Comparison of ENCODE assay signal across 21 cellular contexts in genomic region chr2:44844651-44845270, GRCh38.
A peak's percentile ranks its signal among the peaks of the same experiment; 100 is the strongest.
DNase-seq lines count a peak whose midpoint lies in the region; FAIRE-seq and TF ChIP-seq lines count a peak whose summit lies in the region.
"Had no signal": no experiment of that assay in that cellular context is flagged by ENCODE, and none has a peak within 500 bp of the region (broad histone marks: within the 10 kb centered on the region; RNA-seq: fewer than 3 reads in every experiment).

No MANE protein-coding gene starts in this region.

- H2AFZ ChIP-seq in mammary epithelial cell (ENCODE audit: low read depth, low read length), result no peak overlapping the region

- H3K4me1 Mint-ChIP-seq in MCF 10A (ENCODE audit: insufficient read depth, unreplicated experiment) (peaks cover 10% of the 10 kb centered on the region), osteocyte (ENCODE audit: unreplicated experiment) (no peaks in the 10 kb centered on the region), mesothelial cell of epicardium (no peaks in the 10 kb centered on the region)
- H3K4me1 Mint-ChIP-seq in activated CD4-positive, alpha-beta memory T cell treated with anti-CD3 and anti-CD28 coated beads for 36 hours (ENCODE audit: low read depth), result no peaks in the 10 kb centered on the region

- no peaks in the 10 kb centered on the region for H3K4me1 ChIP-seq in mammary epithelial cell (ENCODE audit: insufficient read depth, low read length)

- H3K27me3 Mint-ChIP-seq in MCF 10A (ENCODE audit: insufficient read depth, unreplicated experiment) (peaks cover 19% of the 10 kb centered on the region), osteocyte (ENCODE audit: unreplicated experiment) (peaks cover 58% of the 10 kb centered on the region), mesothelial cell of epicardium (ENCODE audit: low read depth) (peaks cover 59% of the 10 kb centered on the region)
- H3K27me3 Mint-ChIP-seq in activated CD4-positive, alpha-beta memory T cell treated with anti-CD3 and anti-CD28 coated beads for 36 hours, result peaks cover 16% of the 10 kb centered on the region

- H3K36me3 Mint-ChIP-seq in MCF 10A (ENCODE audit: insufficient read depth, unreplicated experiment) (no peaks in the 10 kb centered on the region), osteocyte (ENCODE audit: unreplicated experiment) (no peaks in the 10 kb centered on the region), mesothelial cell of epicardium (no peaks in the 10 kb centered on the region)
- no peaks in the 10 kb centered on the region for H3K36me3 Mint-ChIP-seq in activated CD4-positive, alpha-beta memory T cell treated with anti-CD3 and anti-CD28 coated beads for 36 hours
- H3K36me3 Mint-ChIP-seq: CD4-positive, alpha-beta memory T cell had no signal

- POLR2A ChIA-PET in MCF 10A (lab: Yijun Ruan, JAX), result no interaction called here
- POLR2A ChIA-PET in activated CD4-positive, alpha-beta memory T cell treated with anti-CD3 and anti-CD28 coated beads for 36 hours (lab: Charles Lee), result no interaction called here

- H3K27ac ChIP-seq in mammary epithelial cell (ENCODE audit: insufficient read depth, low read depth, low read length), result no peak overlapping the region

- H3K9ac ChIP-seq in mammary epithelial cell (ENCODE audit: insufficient read depth, low read length), result no peak overlapping the region

- CTCF ChIA-PET in mammary epithelial cell (lab: Charles Lee; ENCODE audit: low non-redundant PET), result no interaction called here
- CTCF ChIA-PET in MCF 10A (lab: Yijun Ruan, JAX), result interaction anchor here (0.6 to 1.1 kb wide), 2 partner anchors 33 to 323 kb away, joined by 3 read pairs; no protein-coding TSS in a partner anchor
- CTCF ChIA-PET in activated CD4-positive, alpha-beta memory T cell treated with anti-CD3 and anti-CD28 coated beads for 36 hours (lab: Charles Lee), result interaction anchor here (0.9 kb wide), 1 partner anchor 365 kb away, joined by 3 read pairs; no protein-coding TSS in a partner anchor

- no peak for FAIRE-seq in GM12891 (lab: Jason Lieb, UNC)
- FAIRE-seq: islet of Langerhans had no signal

- BruUV-seq in mammary epithelial cell (replicated peaks; lab: Mats Ljungman, UMichigan) (no TSS peak), MCF 10A (replicated peaks; lab: Mats Ljungman, UMichigan) (no TSS peak)

- H3K36me3 ChIP-seq in mammary epithelial cell (ENCODE audit: insufficient read depth, low read length), result no peaks in the 10 kb centered on the region

- in situ Hi-C loops in mammary epithelial cell (cut with MboI; ENCODE audit: low sequenced_read_pairs in 2 of 2), result no loop called here

- H3K9me3 Mint-ChIP-seq in MCF 10A (ENCODE audit: unreplicated experiment) (no peaks in the 10 kb centered on the region), osteocyte (ENCODE audit: unreplicated experiment) (no peaks in the 10 kb centered on the region), mesothelial cell of epicardium (no peaks in the 10 kb centered on the region)
- no peaks in the 10 kb centered on the region for H3K9me3 Mint-ChIP-seq in activated CD4-positive, alpha-beta memory T cell treated with anti-CD3 and anti-CD28 coated beads for 36 hours
- H3K9me3 Mint-ChIP-seq: CD4-positive, alpha-beta memory T cell; H9 had no signal

- H3K4me2 ChIP-seq in mammary epithelial cell (ENCODE audit: insufficient read depth, low read depth, low read length), result no peak overlapping the region

- no peak for TF ChIP-seq POLR2A in GM12891 (IDR thresholded peaks at IDR 0.05; ENCODE audit: low read depth, low read length)

- no peaks in the 10 kb centered on the region for H3K9me3 ChIP-seq in mammary epithelial cell (replicated peaks; ENCODE audit: insufficient read depth, low read length)

- DNase-seq in mammary epithelial cell (peak; percentile 17), MCF 10A (ENCODE audit: unreplicated experiment) (no peak), osteocyte (ENCODE audit: extremely low spot score, unreplicated experiment) (peak; percentile 42), GM12891 (ENCODE audit: insufficient read length, low spot score) (no peak), kidney tubule cell (ENCODE audit: low spot score) (no peak), mesothelial cell of epicardium (ENCODE audit: low spot score in 2 of 2, unreplicated experiment in 2 of 2) (no peak)
- DNase-seq in Jurkat, Clone E6-1 (ENCODE audit: low read depth, low spot score), result peak; percentile 19
- peak; percentile 43 for DNase-seq in activated CD4-positive, alpha-beta memory T cell treated with anti-CD3 and anti-CD28 coated beads for 36 hours
- DNase-seq: activated gamma-delta T cell treated with Interleukin-2 at 50 U/mL for 16 hours; anterior cingulate cortex; CD4-positive, alpha-beta memory T cell; effector memory CD4-positive, alpha-beta T cell; H9; KBM-7; NCI-H1417; NCI-H2227 treated with DMSO at 0.1 percent for 48 hours; NK-92 treated with Interleukin-12 subunit alpha and Interleukin-12 subunit beta, amount 100 ng/mL, for 24 hours; posterior cingulate gyrus; stimulated activated CD8-positive, alpha-beta memory T cell treated with anti-CD3 and anti-CD28 coated beads, Interleukin-4, amount 100 ng/mL, for 48 hours had no signal

- whole genome bisulfite sequencing in mammary epithelial cell (ENCODE audit: low coverage, missing lambda C conversion rate), result 76% methylated on average over 7 of the region's 7 CpGs

- H4K20me1 ChIP-seq in mammary epithelial cell (ENCODE audit: insufficient read depth, low read length), result no peaks in the 10 kb centered on the region

- dilution Hi-C loops in mammary epithelial cell (cut with HindIII; ENCODE audit: low sequenced_read_pairs), result no loop called here

- H3K4me3 ChIP-seq in mammary epithelial cell (replicated peaks in 1 of 3; ENCODE audit: insufficient read depth in 1 of 3, low read depth in 2 of 3, low read length in 3 of 3), result no peak overlapping the region
- no peak overlapping the region for H3K4me3 ChIP-seq in Jurkat, Clone E6-1 (ENCODE audit: low read length)
- H3K4me3 ChIP-seq: lung had no signal

- intact Hi-C loops in mammary epithelial cell (cut with micrococcal nuclease) (no loop called here), MCF 10A (cut with micrococcal nuclease) (no loop called here)
- intact Hi-C loops in activated CD4-positive, alpha-beta memory T cell treated with anti-CD3 and anti-CD28 coated beads for 36 hours (cut with micrococcal nuclease), result no loop called here

- H3K27ac Mint-ChIP-seq in MCF 10A (ENCODE audit: low read depth, unreplicated experiment) (no peak overlapping the region), osteocyte (ENCODE audit: unreplicated experiment) (no peak overlapping the region), mesothelial cell of epicardium (no peak overlapping the region)
- no peak overlapping the region for H3K27ac Mint-ChIP-seq in activated CD4-positive, alpha-beta memory T cell treated with anti-CD3 and anti-CD28 coated beads for 36 hours
- H3K27ac Mint-ChIP-seq: CD4-positive, alpha-beta memory T cell; H9 had no signal

- H3K4me3 Mint-ChIP-seq in MCF 10A (ENCODE audit: unreplicated experiment) (no peak overlapping the region), osteocyte (ENCODE audit: unreplicated experiment) (no peak overlapping the region), mesothelial cell of epicardium (no peak overlapping the region)
- no peak overlapping the region for H3K4me3 Mint-ChIP-seq in activated CD4-positive, alpha-beta memory T cell treated with anti-CD3 and anti-CD28 coated beads for 36 hours
- H3K4me3 Mint-ChIP-seq: H9 had no signal

- H3K27me3 ChIP-seq in mammary epithelial cell (ENCODE audit: insufficient read depth, low read length), result peaks cover 4% of the 10 kb centered on the region

- TF ChIP-seq CTCF in mammary epithelial cell (conservative IDR thresholded peaks at IDR 0.05 in 1 of 2, IDR thresholded peaks at IDR 0.05 in 1 of 2; ENCODE audit: extremely low read depth in 1 of 2, insufficient read depth in 1 of 2, low read depth in 1 of 2, low read length in 2 of 2), result no peak
- no peak for TF ChIP-seq CTCF in MCF 10A (IDR thresholded peaks at IDR 0.05; ENCODE audit: unreplicated experiment)
- no peak for TF ChIP-seq CTCF in osteocyte (IDR thresholded peaks at IDR 0.05)
- TF ChIP-seq CTCF in mesothelial cell of epicardium (IDR thresholded peaks at IDR 0.05; ENCODE audit: unreplicated experiment), result no peak

- no peaks in the 10 kb centered on the region for H3K79me2 ChIP-seq in mammary epithelial cell (ENCODE audit: insufficient read depth, low read length)

TF ChIP-seq in GM12891, 5 proteins besides CTCF, POLR2A, EP300 and RAD21:
- TF ChIP-seq POU2F2 (IDR thresholded peaks at IDR 0.05; ENCODE audit: low read depth, low read length) (no peak), POLR2AphosphoS5 (IDR thresholded peaks at IDR 0.05; ENCODE audit: low read depth, low read length) (no peak), SPI1 (IDR thresholded peaks at IDR 0.05; ENCODE audit: low read depth, low read length) (no peak), TAF1 (IDR thresholded peaks at IDR 0.05; ENCODE audit: low read depth, low read length) (no peak), PAX5 (IDR thresholded peaks at IDR 0.05; ENCODE audit: insufficient read depth, low read length, severe bottlenecking) (no peak)

Comparison
In these comparisons a context has a peak if more than half of its experiments do, and no peak if none do; other contexts are left out.
1. DNase-seq: peak in mammary epithelial cell (single experiment), Jurkat, Clone E6-1 (single experiment), activated CD4-positive, alpha-beta memory T cell treated with anti-CD3 and anti-CD28 coated beads for 36 hours (single experiment) and osteocyte (single experiment); none in MCF 10A (single experiment), GM12891 (single experiment), kidney tubule cell (single experiment) and mesothelial cell of epicardium (0 of 2).